ENCODE assay signal across 10 cellular contexts in the genomic region with DNA sequence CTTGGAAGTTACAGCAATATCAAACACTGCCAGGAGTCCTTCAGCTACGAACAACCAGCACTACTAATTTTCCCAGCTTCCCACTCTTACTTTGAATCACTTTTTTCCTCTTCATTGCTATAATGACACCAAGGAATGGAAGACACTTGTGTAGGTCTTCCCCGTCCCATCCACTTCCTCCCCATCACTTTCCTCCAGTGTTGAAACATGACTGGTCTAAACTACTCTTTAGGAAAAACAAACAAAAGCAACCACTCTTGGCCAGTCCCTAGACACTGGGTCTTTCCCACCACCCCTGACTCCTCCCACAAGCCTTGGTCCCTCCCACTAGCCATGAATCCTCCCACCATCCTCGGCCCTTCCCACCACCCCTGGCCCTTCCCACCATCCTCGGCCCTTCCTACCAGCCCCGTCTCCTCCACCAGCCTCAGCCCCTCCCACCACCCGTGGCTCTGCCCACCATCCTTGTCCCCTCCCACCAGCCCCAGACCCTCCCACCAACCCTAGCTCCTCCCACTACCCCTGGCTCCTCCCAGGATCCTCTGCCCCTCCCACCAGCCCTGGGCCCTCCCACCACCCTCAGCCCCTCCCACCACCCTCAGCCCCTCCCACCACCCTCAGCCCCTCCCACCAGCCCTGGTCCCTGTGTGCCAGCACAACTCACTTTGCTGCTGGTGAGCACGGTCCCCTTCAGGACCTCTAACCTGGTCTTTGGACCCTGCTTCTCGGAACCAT.
DNase-seq lines count a peak whose midpoint lies in the region; ATAC-seq, FAIRE-seq and TF ChIP-seq lines count a peak whose summit lies in the region.
"Had no signal": no experiment of that assay in that cellular context is flagged by ENCODE, and none has a peak within 500 bp of the region (broad histone marks: within the 10 kb centered on the region; RNA-seq: fewer than 3 reads in every experiment).

No MANE protein-coding gene starts in this region.

- no peaks in the 10 kb centered on the region for H3K79me2 ChIP-seq in K562 (ENCODE audit: control insufficient read depth, insufficient read depth, low read length)

- peaks cover 0 to 9% of the 10 kb centered on the region in 2 experiments; a peak in 3 of 5 replicates for H3K27me3 ChIP-seq in K562 (ENCODE audit: control insufficient read depth in 2 of 2, insufficient read depth in 2 of 2, low read length in 2 of 2)

- intact Hi-C loops in K562 (cut with micrococcal nuclease): loop anchor here (10.0 kb wide), 1 partner anchor 642 kb away; no protein-coding TSS in a partner anchor

- H3K27ac ChIP-seq in K562 (ENCODE audit: extremely low read depth, low read depth, low read length): no peak overlapping the region

- H3K9ac ChIP-seq in K562 (ENCODE audit: insufficient read depth in 1 of 2, low read depth in 2 of 2, low read length in 2 of 2): no peak overlapping the region

- peak; percentile 9 for ATAC-seq in activated CD8-positive, alpha-beta memory T cell treated with anti-CD3 and anti-CD28 coated beads, Interleukin-2, amount 10 ng/mL, durations not matched to agents 7 days and 5 days
- ATAC-seq in HG02798 (IDR thresholded peaks at IDR 0.05; ENCODE audit: poor library complexity, unreplicated experiment): peak; percentile 60
- peak; percentile 100 for ATAC-seq in K562

- no peak overlapping the region; the same call in 1 of the 2 replicates for H3K4me3 ChIP-seq in K562

- H3K4me2 ChIP-seq in K562 (ENCODE audit: insufficient read depth, low read length): peak overlapping the region; percentile 62

- DNase-seq in activated CD8-positive, alpha-beta memory T cell treated with anti-CD3 and anti-CD28 coated beads, Interleukin-2, amount 10 ng/mL, durations not matched to agents 7 days and 5 days: no peak
- DNase-seq in activated CD8-positive, alpha-beta memory T cell treated with anti-CD3 and anti-CD28 coated beads for 24 hours: no peak
- DNase-seq in K562 (ENCODE audit: extremely low read depth in 1 of 4, low spot score in 3 of 4): peak; percentile 87 to 97 (median 94)
- peak in 2 of 3 donors; percentile 8 to 14 for DNase-seq in stimulated activated CD4-positive, alpha-beta T cell treated with anti-CD3 and anti-CD28 coated beads, TNF-alpha, amount 100 ng/mL, for 48 hours (ENCODE audit: low read depth in 3 of 3)
- DNase-seq in amygdala (lab: John Stamatoyannopoulos, UW): no peak
- no peak for DNase-seq in NCI-H1092 treated with DMSO at 0.1 percent for 48 hours (lab: John Stamatoyannopoulos, UW)
- no peak for DNase-seq in GM12891 (ENCODE audit: insufficient read length, low spot score)
- DNase-seq: Kasumi-1 had no signal

- H3K4me1 ChIP-seq in K562 (replicated peaks in 1 of 2; ENCODE audit: control insufficient read depth in 2 of 2, insufficient read depth in 2 of 2, low read length in 2 of 2): peaks cover 0 to 2% of the 10 kb centered on the region in 2 experiments; a peak in 2 of 5 replicates

- peak overlapping the region; percentile 84; the same call in 1 of the 2 replicates for H2AFZ ChIP-seq in K562 (ENCODE audit: low read depth, low read length)

- peaks cover 3% of the 10 kb centered on the region for H3K27me3 Mint-ChIP-seq in activated CD8-positive, alpha-beta memory T cell treated with anti-CD3 and anti-CD28 coated beads, Interleukin-2, amount 10 ng/mL, durations not matched to agents 7 days and 5 days

- no peak for TF ChIP-seq RAD21 in K562 (CRISPR knock-in tag; conservative IDR thresholded peaks at IDR 0.05 in 1 of 2, IDR thresholded peaks at IDR 0.05 in 1 of 2)

- H3K36me3 ChIP-seq in K562 (ENCODE audit: control insufficient read depth, insufficient read depth, low read length): no peaks in the 10 kb centered on the region

- no peak overlapping the region for H3K4me3 Mint-ChIP-seq in activated CD8-positive, alpha-beta memory T cell treated with anti-CD3 and anti-CD28 coated beads, Interleukin-2, amount 10 ng/mL, durations not matched to agents 7 days and 5 days

- no peaks in the 10 kb centered on the region for H3K9me1 ChIP-seq in K562 (ENCODE audit: control insufficient read depth, insufficient read depth, low read length)

- TF ChIP-seq POLR2A in K562 (conservative IDR thresholded peaks at IDR 0.05) (no peak), GM12891 (IDR thresholded peaks at IDR 0.05; ENCODE audit: low read depth, low read length) (no peak)

- in situ Hi-C loops in K562 (cut with MboI): no loop called here

- peaks cover 2% of the 10 kb centered on the region for H3K4me1 Mint-ChIP-seq in activated CD8-positive, alpha-beta memory T cell treated with anti-CD3 and anti-CD28 coated beads, Interleukin-2, amount 10 ng/mL, durations not matched to agents 7 days and 5 days

- WGBS in K562 (ENCODE audit: insufficient coverage, low coverage, missing lambda C conversion rate): 14% methylated on average over 5 of the region's 8 CpGs

- H4K20me1 ChIP-seq in K562 (replicated peaks; ENCODE audit: control insufficient read depth, insufficient read depth, low read length): no peaks in the 10 kb centered on the region

- H3K36me3 Mint-ChIP-seq in activated CD8-positive, alpha-beta memory T cell treated with anti-CD3 and anti-CD28 coated beads, Interleukin-2, amount 10 ng/mL, durations not matched to agents 7 days and 5 days: no peaks in the 10 kb centered on the region

- no peak overlapping the region for H3K27ac Mint-ChIP-seq in activated CD8-positive, alpha-beta memory T cell treated with anti-CD3 and anti-CD28 coated beads, Interleukin-2, amount 10 ng/mL, durations not matched to agents 7 days and 5 days

- no peak for TF ChIP-seq EP300 in K562 (IDR thresholded peaks at IDR 0.05; ENCODE audit: low read length)

- FAIRE-seq in K562 (lab: Jason Lieb, UNC): peak; percentile 95
- FAIRE-seq in GM12891 (lab: Jason Lieb, UNC): no peak
- FAIRE-seq: RCC 7860 had no signal

- CTCF ChIA-PET in activated CD8-positive, alpha-beta memory T cell treated with anti-CD3 and anti-CD28 coated beads, Interleukin-2, amount 10 ng/mL, durations not matched to agents 7 days and 5 days (lab: Charles Lee): no interaction called here
- CTCF ChIA-PET in K562 (lab: Yijun Ruan, JAX; ENCODE audit: low intra/inter-chr PET ratio): no interaction called here

- BruUV-seq in K562 (replicated peaks; lab: Mats Ljungman, UMichigan): no TSS peak

- no peaks in the 10 kb centered on the region for H3K9me3 ChIP-seq in K562 (replicated peaks; ENCODE audit: control insufficient read depth, insufficient read depth, low read depth, low read length)

- H3K9me3 Mint-ChIP-seq in activated CD8-positive, alpha-beta memory T cell treated with anti-CD3 and anti-CD28 coated beads, Interleukin-2, amount 10 ng/mL, durations not matched to agents 7 days and 5 days (ENCODE audit: low read depth): no peaks in the 10 kb centered on the region

- TF ChIP-seq CTCF in K562 (IDR thresholded peaks at IDR 0.05 in 2 of 3, conservative IDR thresholded peaks at IDR 0.05 in 1 of 3; ENCODE audit: insufficient read depth in 2 of 3, low read depth in 1 of 3, low read length in 3 of 3): no peak

- POLR2A ChIA-PET in K562 (lab: Yijun Ruan, JAX): interaction anchor here (0.8 to 1.1 kb wide), 2 partner anchors 18 to 97 kb away, joined by 3 read pairs; no protein-coding TSS in a partner anchor

TF ChIP-seq in K562, 482 proteins besides CTCF, POLR2A, EP300 and RAD21 (continues in another document):
- peak; percentile 82; the same call in 1 of the 2 replicates for TF ChIP-seq HDGF (IDR thresholded peaks at IDR 0.05)
- TF ChIP-seq, protein P1, sequence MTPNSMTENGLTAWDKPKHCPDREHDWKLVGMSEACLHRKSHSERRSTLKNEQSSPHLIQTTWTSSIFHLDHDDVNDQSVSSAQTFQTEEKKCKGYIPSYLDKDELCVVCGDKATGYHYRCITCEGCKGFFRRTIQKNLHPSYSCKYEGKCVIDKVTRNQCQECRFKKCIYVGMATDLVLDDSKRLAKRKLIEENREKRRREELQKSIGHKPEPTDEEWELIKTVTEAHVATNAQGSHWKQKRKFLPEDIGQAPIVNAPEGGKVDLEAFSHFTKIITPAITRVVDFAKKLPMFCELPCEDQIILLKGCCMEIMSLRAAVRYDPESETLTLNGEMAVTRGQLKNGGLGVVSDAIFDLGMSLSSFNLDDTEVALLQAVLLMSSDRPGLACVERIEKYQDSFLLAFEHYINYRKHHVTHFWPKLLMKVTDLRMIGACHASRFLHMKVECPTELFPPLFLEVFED (CRISPR knock-in tag; conservative IDR thresholded peaks at IDR 0.05): 0 out of 2 replicates have a peak, but pooled peaks have one; percentile 36

TF ChIP-seq in GM12891, 5 proteins besides CTCF, POLR2A, EP300 and RAD21:
- TF ChIP-seq TAF1 (IDR thresholded peaks at IDR 0.05; ENCODE audit: low read depth, low read length): no peak
- TF ChIP-seq SPI1 (IDR thresholded peaks at IDR 0.05; ENCODE audit: low read depth, low read length): no peak
- TF ChIP-seq POLR2AphosphoS5 (IDR thresholded peaks at IDR 0.05; ENCODE audit: low read depth, low read length): no peak
- no peak for TF ChIP-seq POU2F2 (IDR thresholded peaks at IDR 0.05; ENCODE audit: low read depth, low read length)
- no peak for TF ChIP-seq PAX5 (IDR thresholded peaks at IDR 0.05; ENCODE audit: insufficient read depth, low read length, severe bottlenecking)

Comparison
In these comparisons a context has a peak if more than half of its experiments do, and no peak if none do; other contexts are left out.
1. ATAC-seq: peak in every context shown above with its lines; median percentile 100 in K562; 60 in HG02798; 9 in activated CD8-positive, alpha-beta memory T cell treated with anti-CD3 and anti-CD28 coated beads, Interleukin-2, amount 10 ng/mL, durations not matched to agents 7 days and 5 days.
2. DNase-seq: peak in K562 (4 of 4) and stimulated activated CD4-positive, alpha-beta T cell treated with anti-CD3 and anti-CD28 coated beads, TNF-alpha, amount 100 ng/mL, for 48 hours (2 of 3); none in activated CD8-positive, alpha-beta memory T cell treated with anti-CD3 and anti-CD28 coated beads, Interleukin-2, amount 10 ng/mL, durations not matched to agents 7 days and 5 days (single experiment), activated CD8-positive, alpha-beta memory T cell treated with anti-CD3 and anti-CD28 coated beads for 24 hours (single experiment), amygdala (0 of 56), NCI-H1092 treated with DMSO at 0.1 percent for 48 hours (single experiment) and GM12891 (single experiment).